In the genomic region with DNA sequence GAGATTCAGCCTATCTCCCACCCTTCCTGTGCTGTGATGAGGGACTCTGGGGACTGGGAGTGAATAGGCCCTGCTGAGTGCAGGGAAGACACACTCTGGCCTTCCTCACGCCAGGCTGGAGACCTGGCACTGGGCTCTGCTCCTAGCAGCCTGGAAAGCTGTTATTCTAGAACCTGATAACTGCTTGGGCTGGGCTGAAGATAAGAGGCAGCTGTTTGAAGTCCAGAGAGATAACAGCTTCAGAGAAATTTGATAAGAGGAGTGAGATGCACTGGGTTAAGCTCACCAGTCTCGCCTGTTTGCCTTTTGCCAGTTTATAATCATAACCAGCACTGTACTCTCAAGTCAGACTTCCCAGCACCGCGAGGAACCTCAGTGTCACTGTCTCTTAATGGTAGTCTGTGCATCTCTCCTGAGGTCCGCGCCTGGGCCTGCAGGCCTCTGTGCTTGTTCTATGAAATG, we compare ENCODE assay signal across 1 cellular context.
A peak's percentile ranks its signal among the peaks of the same experiment; 100 is the strongest.
TF ChIP-seq lines count a peak whose summit lies in the region.

No MANE protein-coding gene starts in this region.

TF ChIP-seq in HepG2, 621 proteins besides CTCF, POLR2A, EP300 and RAD21 (continued from another document and continues in another):
- TF ChIP-seq, protein P1, sequence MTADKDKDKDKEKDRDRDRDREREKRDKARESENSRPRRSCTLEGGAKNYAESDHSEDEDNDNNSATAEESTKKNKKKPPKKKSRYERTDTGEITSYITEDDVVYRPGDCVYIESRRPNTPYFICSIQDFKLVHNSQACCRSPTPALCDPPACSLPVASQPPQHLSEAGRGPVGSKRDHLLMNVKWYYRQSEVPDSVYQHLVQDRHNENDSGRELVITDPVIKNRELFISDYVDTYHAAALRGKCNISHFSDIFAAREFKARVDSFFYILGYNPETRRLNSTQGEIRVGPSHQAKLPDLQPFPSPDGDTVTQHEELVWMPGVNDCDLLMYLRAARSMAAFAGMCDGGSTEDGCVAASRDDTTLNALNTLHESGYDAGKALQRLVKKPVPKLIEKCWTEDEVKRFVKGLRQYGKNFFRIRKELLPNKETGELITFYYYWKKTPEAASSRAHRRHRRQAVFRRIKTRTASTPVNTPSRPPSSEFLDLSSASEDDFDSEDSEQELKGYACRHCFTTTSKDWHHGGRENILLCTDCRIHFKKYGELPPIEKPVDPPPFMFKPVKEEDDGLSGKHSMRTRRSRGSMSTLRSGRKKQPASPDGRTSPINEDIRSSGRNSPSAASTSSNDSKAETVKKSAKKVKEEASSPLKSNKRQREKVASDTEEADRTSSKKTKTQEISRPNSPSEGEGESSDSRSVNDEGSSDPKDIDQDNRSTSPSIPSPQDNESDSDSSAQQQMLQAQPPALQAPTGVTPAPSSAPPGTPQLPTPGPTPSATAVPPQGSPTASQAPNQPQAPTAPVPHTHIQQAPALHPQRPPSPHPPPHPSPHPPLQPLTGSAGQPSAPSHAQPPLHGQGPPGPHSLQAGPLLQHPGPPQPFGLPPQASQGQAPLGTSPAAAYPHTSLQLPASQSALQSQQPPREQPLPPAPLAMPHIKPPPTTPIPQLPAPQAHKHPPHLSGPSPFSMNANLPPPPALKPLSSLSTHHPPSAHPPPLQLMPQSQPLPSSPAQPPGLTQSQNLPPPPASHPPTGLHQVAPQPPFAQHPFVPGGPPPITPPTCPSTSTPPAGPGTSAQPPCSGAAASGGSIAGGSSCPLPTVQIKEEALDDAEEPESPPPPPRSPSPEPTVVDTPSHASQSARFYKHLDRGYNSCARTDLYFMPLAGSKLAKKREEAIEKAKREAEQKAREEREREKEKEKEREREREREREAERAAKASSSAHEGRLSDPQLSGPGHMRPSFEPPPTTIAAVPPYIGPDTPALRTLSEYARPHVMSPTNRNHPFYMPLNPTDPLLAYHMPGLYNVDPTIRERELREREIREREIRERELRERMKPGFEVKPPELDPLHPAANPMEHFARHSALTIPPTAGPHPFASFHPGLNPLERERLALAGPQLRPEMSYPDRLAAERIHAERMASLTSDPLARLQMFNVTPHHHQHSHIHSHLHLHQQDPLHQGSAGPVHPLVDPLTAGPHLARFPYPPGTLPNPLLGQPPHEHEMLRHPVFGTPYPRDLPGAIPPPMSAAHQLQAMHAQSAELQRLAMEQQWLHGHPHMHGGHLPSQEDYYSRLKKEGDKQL (CRISPR knock-in tag; IDR thresholded peaks at IDR 0.05; ENCODE audit: low read depth) = peak; percentile 50; the same call in 1 of the 2 replicates
- TF ChIP-seq NR2F6 (IDR thresholded peaks at IDR 0.05) = 0 out of 2 replicates have a peak, but pooled peaks have one; percentile 34
- no peak for TF ChIP-seq NR2F6 (CRISPR knock-in tag; IDR thresholded peaks at IDR 0.05)
- TF ChIP-seq, protein P2, sequence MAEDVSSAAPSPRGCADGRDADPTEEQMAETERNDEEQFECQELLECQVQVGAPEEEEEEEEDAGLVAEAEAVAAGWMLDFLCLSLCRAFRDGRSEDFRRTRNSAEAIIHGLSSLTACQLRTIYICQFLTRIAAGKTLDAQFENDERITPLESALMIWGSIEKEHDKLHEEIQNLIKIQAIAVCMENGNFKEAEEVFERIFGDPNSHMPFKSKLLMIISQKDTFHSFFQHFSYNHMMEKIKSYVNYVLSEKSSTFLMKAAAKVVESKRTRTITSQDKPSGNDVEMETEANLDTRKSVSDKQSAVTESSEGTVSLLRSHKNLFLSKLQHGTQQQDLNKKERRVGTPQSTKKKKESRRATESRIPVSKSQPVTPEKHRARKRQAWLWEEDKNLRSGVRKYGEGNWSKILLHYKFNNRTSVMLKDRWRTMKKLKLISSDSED (CRISPR knock-in tag; IDR thresholded peaks at IDR 0.05) = no peak
- no peak for TF ChIP-seq ZNF383 (CRISPR knock-in tag; IDR thresholded peaks at IDR 0.05; ENCODE audit: borderline replicate concordance)
- TF ChIP-seq JDP2 (CRISPR knock-in tag; IDR thresholded peaks at IDR 0.05; ENCODE audit: borderline replicate concordance) = no peak
- TF ChIP-seq, protein P3, sequence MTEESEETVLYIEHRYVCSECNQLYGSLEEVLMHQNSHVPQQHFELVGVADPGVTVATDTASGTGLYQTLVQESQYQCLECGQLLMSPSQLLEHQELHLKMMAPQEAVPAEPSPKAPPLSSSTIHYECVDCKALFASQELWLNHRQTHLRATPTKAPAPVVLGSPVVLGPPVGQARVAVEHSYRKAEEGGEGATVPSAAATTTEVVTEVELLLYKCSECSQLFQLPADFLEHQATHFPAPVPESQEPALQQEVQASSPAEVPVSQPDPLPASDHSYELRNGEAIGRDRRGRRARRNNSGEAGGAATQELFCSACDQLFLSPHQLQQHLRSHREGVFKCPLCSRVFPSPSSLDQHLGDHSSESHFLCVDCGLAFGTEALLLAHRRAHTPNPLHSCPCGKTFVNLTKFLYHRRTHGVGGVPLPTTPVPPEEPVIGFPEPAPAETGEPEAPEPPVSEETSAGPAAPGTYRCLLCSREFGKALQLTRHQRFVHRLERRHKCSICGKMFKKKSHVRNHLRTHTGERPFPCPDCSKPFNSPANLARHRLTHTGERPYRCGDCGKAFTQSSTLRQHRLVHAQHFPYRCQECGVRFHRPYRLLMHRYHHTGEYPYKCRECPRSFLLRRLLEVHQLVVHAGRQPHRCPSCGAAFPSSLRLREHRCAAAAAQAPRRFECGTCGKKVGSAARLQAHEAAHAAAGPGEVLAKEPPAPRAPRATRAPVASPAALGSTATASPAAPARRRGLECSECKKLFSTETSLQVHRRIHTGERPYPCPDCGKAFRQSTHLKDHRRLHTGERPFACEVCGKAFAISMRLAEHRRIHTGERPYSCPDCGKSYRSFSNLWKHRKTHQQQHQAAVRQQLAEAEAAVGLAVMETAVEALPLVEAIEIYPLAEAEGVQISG (CRISPR knock-in tag; IDR thresholded peaks at IDR 0.05) = no peak
- TF ChIP-seq, protein P4, sequence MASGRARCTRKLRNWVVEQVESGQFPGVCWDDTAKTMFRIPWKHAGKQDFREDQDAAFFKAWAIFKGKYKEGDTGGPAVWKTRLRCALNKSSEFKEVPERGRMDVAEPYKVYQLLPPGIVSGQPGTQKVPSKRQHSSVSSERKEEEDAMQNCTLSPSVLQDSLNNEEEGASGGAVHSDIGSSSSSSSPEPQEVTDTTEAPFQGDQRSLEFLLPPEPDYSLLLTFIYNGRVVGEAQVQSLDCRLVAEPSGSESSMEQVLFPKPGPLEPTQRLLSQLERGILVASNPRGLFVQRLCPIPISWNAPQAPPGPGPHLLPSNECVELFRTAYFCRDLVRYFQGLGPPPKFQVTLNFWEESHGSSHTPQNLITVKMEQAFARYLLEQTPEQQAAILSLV (CRISPR knock-in tag; IDR thresholded peaks at IDR 0.05; ENCODE audit: borderline replicate concordance) = 0 out of 2 replicates have a peak, but pooled peaks have one; percentile 36
- no peak for TF ChIP-seq CCAR2 (optimal IDR thresholded peaks at IDR 0.05; ENCODE audit: low read depth, low read length)
- TF ChIP-seq, protein P5, sequence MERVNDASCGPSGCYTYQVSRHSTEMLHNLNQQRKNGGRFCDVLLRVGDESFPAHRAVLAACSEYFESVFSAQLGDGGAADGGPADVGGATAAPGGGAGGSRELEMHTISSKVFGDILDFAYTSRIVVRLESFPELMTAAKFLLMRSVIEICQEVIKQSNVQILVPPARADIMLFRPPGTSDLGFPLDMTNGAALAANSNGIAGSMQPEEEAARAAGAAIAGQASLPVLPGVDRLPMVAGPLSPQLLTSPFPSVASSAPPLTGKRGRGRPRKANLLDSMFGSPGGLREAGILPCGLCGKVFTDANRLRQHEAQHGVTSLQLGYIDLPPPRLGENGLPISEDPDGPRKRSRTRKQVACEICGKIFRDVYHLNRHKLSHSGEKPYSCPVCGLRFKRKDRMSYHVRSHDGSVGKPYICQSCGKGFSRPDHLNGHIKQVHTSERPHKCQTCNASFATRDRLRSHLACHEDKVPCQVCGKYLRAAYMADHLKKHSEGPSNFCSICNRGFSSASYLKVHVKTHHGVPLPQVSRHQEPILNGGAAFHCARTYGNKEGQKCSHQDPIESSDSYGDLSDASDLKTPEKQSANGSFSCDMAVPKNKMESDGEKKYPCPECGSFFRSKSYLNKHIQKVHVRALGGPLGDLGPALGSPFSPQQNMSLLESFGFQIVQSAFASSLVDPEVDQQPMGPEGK (CRISPR knock-in tag; IDR thresholded peaks at IDR 0.05) = no peak
- no peak for TF ChIP-seq MAFG (CRISPR knock-in tag; IDR thresholded peaks at IDR 0.05)
- no peak for TF ChIP-seq TEAD3 (CRISPR knock-in tag; optimal IDR thresholded peaks at IDR 0.05; ENCODE audit: borderline replicate concordance)
- no peak for TF ChIP-seq BRCA1 (CRISPR knock-in tag; IDR thresholded peaks at IDR 0.05)
- TF ChIP-seq TAF1 (CRISPR knock-in tag; IDR thresholded peaks at IDR 0.05) = 0 out of 2 replicates have a peak, but pooled peaks have one; percentile 26
- peak; percentile 5; the same call in 1 of the 2 replicates for TF ChIP-seq SAP130 (CRISPR knock-in tag; IDR thresholded peaks at IDR 0.05; ENCODE audit: low read depth)
- TF ChIP-seq ZNF496 (CRISPR knock-in tag; IDR thresholded peaks at IDR 0.05; ENCODE audit: insufficient replicate concordance) = no peak
- TF ChIP-seq, protein P6, sequence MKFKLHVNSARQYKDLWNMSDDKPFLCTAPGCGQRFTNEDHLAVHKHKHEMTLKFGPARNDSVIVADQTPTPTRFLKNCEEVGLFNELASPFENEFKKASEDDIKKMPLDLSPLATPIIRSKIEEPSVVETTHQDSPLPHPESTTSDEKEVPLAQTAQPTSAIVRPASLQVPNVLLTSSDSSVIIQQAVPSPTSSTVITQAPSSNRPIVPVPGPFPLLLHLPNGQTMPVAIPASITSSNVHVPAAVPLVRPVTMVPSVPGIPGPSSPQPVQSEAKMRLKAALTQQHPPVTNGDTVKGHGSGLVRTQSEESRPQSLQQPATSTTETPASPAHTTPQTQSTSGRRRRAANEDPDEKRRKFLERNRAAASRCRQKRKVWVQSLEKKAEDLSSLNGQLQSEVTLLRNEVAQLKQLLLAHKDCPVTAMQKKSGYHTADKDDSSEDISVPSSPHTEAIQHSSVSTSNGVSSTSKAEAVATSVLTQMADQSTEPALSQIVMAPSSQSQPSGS (CRISPR knock-in tag; IDR thresholded peaks at IDR 0.05) = no peak
- TF ChIP-seq MIER2 (CRISPR knock-in tag; IDR thresholded peaks at IDR 0.05) = no peak
- TF ChIP-seq ZNF207 (IDR thresholded peaks at IDR 0.05; ENCODE audit: borderline replicate concordance) = no peak
- no peak for TF ChIP-seq TBL1XR1 (IDR thresholded peaks at IDR 0.05; ENCODE audit: borderline replicate concordance, low read length, partially characterized antibody)
- TF ChIP-seq, protein P7, sequence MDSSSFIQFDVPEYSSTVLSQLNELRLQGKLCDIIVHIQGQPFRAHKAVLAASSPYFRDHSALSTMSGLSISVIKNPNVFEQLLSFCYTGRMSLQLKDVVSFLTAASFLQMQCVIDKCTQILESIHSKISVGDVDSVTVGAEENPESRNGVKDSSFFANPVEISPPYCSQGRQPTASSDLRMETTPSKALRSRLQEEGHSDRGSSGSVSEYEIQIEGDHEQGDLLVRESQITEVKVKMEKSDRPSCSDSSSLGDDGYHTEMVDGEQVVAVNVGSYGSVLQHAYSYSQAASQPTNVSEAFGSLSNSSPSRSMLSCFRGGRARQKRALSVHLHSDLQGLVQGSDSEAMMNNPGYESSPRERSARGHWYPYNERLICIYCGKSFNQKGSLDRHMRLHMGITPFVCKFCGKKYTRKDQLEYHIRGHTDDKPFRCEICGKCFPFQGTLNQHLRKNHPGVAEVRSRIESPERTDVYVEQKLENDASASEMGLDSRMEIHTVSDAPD (CRISPR knock-in tag; IDR thresholded peaks at IDR 0.05) = peak; percentile 73; the same call in 1 of the 2 replicates
- TF ChIP-seq HNF4G (IDR thresholded peaks at IDR 0.05; ENCODE audit: borderline replicate concordance, low read depth, low read length) = no peak
- no peak for TF ChIP-seq HNF4G (CRISPR knock-in tag; IDR thresholded peaks at IDR 0.05; ENCODE audit: borderline replicate concordance, low read depth)
- no peak for TF ChIP-seq GABPA (IDR thresholded peaks at IDR 0.05; ENCODE audit: low read depth, low read length)
- no peak for TF ChIP-seq GABPA (CRISPR knock-in tag; IDR thresholded peaks at IDR 0.05; ENCODE audit: low read depth)
- TF ChIP-seq HDAC2 (CRISPR knock-in tag; IDR thresholded peaks at IDR 0.05) = peak; percentile 54; the same call in 1 of the 2 replicates
- no peak for TF ChIP-seq GATAD1 (CRISPR knock-in tag; IDR thresholded peaks at IDR 0.05)
- TF ChIP-seq ZZZ3 (CRISPR knock-in tag; IDR thresholded peaks at IDR 0.05; ENCODE audit: borderline replicate concordance) = no peak
- TF ChIP-seq ZNF547 (CRISPR knock-in tag; IDR thresholded peaks at IDR 0.05) = no peak
- TF ChIP-seq CAMTA2 (CRISPR knock-in tag; IDR thresholded peaks at IDR 0.05; ENCODE audit: borderline replicate concordance) = no peak
- no peak for TF ChIP-seq ZNF7 (CRISPR knock-in tag; IDR thresholded peaks at IDR 0.05)
- TF ChIP-seq, protein P8, sequence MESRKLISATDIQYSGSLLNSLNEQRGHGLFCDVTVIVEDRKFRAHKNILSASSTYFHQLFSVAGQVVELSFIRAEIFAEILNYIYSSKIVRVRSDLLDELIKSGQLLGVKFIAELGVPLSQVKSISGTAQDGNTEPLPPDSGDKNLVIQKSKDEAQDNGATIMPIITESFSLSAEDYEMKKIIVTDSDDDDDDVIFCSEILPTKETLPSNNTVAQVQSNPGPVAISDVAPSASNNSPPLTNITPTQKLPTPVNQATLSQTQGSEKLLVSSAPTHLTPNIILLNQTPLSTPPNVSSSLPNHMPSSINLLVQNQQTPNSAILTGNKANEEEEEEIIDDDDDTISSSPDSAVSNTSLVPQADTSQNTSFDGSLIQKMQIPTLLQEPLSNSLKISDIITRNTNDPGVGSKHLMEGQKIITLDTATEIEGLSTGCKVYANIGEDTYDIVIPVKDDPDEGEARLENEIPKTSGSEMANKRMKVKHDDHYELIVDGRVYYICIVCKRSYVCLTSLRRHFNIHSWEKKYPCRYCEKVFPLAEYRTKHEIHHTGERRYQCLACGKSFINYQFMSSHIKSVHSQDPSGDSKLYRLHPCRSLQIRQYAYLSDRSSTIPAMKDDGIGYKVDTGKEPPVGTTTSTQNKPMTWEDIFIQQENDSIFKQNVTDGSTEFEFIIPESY (CRISPR knock-in tag; IDR thresholded peaks at IDR 0.05) = no peak
- TF ChIP-seq, protein P9, sequence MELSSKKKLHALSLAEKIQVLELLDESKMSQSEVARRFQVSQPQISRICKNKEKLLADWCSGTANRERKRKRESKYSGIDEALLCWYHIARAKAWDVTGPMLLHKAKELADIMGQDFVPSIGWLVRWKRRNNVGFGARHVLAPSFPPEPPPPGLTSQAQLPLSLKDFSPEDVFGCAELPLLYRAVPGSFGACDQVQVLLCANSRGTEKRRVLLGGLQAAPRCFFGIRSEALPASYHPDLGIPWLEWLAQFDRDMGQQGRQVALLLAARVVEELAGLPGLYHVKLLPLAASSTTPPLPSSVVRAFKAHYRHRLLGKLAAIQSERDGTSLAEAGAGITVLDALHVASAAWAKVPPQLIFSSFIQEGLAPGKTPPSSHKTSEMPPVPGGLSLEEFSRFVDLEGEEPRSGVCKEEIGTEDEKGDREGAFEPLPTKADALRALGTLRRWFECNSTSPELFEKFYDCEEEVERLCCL (CRISPR knock-in tag; IDR thresholded peaks at IDR 0.05; ENCODE audit: borderline replicate concordance) = no peak
- TF ChIP-seq, protein P10, sequence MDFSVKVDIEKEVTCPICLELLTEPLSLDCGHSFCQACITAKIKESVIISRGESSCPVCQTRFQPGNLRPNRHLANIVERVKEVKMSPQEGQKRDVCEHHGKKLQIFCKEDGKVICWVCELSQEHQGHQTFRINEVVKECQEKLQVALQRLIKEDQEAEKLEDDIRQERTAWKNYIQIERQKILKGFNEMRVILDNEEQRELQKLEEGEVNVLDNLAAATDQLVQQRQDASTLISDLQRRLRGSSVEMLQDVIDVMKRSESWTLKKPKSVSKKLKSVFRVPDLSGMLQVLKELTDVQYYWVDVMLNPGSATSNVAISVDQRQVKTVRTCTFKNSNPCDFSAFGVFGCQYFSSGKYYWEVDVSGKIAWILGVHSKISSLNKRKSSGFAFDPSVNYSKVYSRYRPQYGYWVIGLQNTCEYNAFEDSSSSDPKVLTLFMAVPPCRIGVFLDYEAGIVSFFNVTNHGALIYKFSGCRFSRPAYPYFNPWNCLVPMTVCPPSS (IDR thresholded peaks at IDR 0.05) = no peak
- no peak for TF ChIP-seq GTF3A (CRISPR knock-in tag; conservative IDR thresholded peaks at IDR 0.05)
